19 cellular contexts compared by ENCODE assay signal in genomic region chr21:15007716-15008296, GRCh38. TPM values are rescaled to one million over a fixed set of nuclear protein-coding genes. Genes with fewer than 3 reads are reported as not detected.
A peak's percentile ranks its signal among the peaks of the same experiment; 100 is the strongest.
DNase-seq lines count a peak whose midpoint lies in the region; ATAC-seq, FAIRE-seq and TF ChIP-seq lines count a peak whose summit lies in the region.
"Had no signal": no experiment of that assay in that cellular context is flagged by ENCODE, and none has a peak within 500 bp of the region (broad histone marks: within the 10 kb centered on the region; RNA-seq: fewer than 3 reads in every experiment).

No MANE protein-coding gene starts in this region.

- POLR2A ChIA-PET in HepG2 (lab: Yijun Ruan, JAX), result interaction anchor here (1.0 kb wide), 1 partner anchor 57 kb away, joined by 3 read pairs; the partner anchor contains the start of gene NRIP1

- no peak for DNase-seq in HepG2 (ENCODE audit: low spot score)
- DNase-seq in right lobe of liver, result no peak
- DNase-seq in fibroblast of mammary gland (ENCODE audit: low read depth), result peak; percentile 55
- DNase-seq in osteoblast (ENCODE audit: insufficient read length, low spot score, missing footprints), result no peak
- DNase-seq in uterus, result no peak
- no peak for DNase-seq in cortex of kidney (lab: John Stamatoyannopoulos, UW)
- DNase-seq in SKM-1 (lab: John Stamatoyannopoulos, UW; ENCODE audit: unreplicated experiment), result no peak
- DNase-seq: H7, MG63, NCI-H1092, NCI-H146, NCI-H2081, NCI-H510A, NCI-H774, PC-9 had no signal

- TF ChIP-seq EP300 in HepG2 (IDR thresholded peaks at IDR 0.05; ENCODE audit: low read depth in 2 of 2, low read length in 2 of 2) (no peak), HepG2 (CRISPR knock-in tag; IDR thresholded peaks at IDR 0.05; ENCODE audit: borderline replicate concordance) (no peak)

- 97% methylated on average over 11 of the region's 11 CpGs for WGBS in HepG2 (ENCODE audit: low lambda C conversion rate)
- WGBS in right lobe of liver (ENCODE audit: insufficient coverage, low coverage, low lambda C conversion rate, missing lambda C conversion rate), result 97% methylated on average over 11 of the region's 11 CpGs

- H3K4me1 ChIP-seq in HepG2 (ENCODE audit: insufficient read depth, low read length) (peaks cover 56% of the 10 kb centered on the region), right lobe of liver (peaks cover 0 to 15% (median 0%) of the 10 kb centered on the region in 4 donors), osteoblast (ENCODE audit: insufficient read depth, low read length) (peaks cover 62% of the 10 kb centered on the region), uterus (peaks cover 0 to 8% of the 10 kb centered on the region in 2 donors)

- H3K4me2 ChIP-seq in HepG2 (ENCODE audit: low read depth, low read length) (no peak overlapping the region), osteoblast (ENCODE audit: insufficient read depth, low read length) (no peak overlapping the region)
- H3K4me2 ChIP-seq: A549, PC-9 had no signal

- no peak for TF ChIP-seq POLR2A in HepG2 (IDR thresholded peaks at IDR 0.05; ENCODE audit: insufficient read depth in 1 of 2, low read depth in 2 of 2, low read length in 2 of 2)
- TF ChIP-seq POLR2A in right lobe of liver (IDR thresholded peaks at IDR 0.05), result no peak
- TF ChIP-seq POLR2A in uterus (IDR thresholded peaks at IDR 0.05), result no peak

- H3K4me3 ChIP-seq in HepG2 (replicated peaks in 1 of 3; ENCODE audit: insufficient read depth in 1 of 3, low read depth in 2 of 3, low read length in 3 of 3) (no peak overlapping the region), right lobe of liver (no peak overlapping the region), fibroblast of mammary gland (ENCODE audit: control insufficient read depth, low read depth, low read length) (no peak overlapping the region), osteoblast (ENCODE audit: insufficient read depth, low read length) (no peak overlapping the region), uterus (no peak overlapping the region)
- H3K4me3 ChIP-seq: A549, MG63, PC-9, SJSA1 had no signal

- no peaks in the 10 kb centered on the region for H3K9me3 ChIP-seq in HepG2 (ENCODE audit: low read length)
- H3K9me3 ChIP-seq in right lobe of liver, result no peaks in the 10 kb centered on the region
- no peaks in the 10 kb centered on the region for H3K9me3 ChIP-seq in osteoblast (ENCODE audit: low read depth, low read length)
- no peaks in the 10 kb centered on the region for H3K9me3 ChIP-seq in uterus
- H3K9me3 ChIP-seq: A549, MG63, SJSA1 had no signal

- no peak for FAIRE-seq in HepG2 (lab: Jason Lieb, UNC)
- FAIRE-seq: A549 had no signal

- CTCF ChIA-PET in HepG2 (lab: Yijun Ruan, JAX; ENCODE audit: low intra/inter-chr PET ratio, low total read pairs), result no interaction called here

- H4K20me1 ChIP-seq in HepG2 (ENCODE audit: insufficient read depth, low read length) (peaks cover 47% of the 10 kb centered on the region), osteoblast (ENCODE audit: insufficient read depth, low read length) (no peaks in the 10 kb centered on the region)

- BruUV-seq in HepG2 (replicated peaks; lab: Mats Ljungman, UMichigan), result no TSS peak

- in situ Hi-C loops in HepG2 (cut with HindIII; ENCODE audit: extremely low pct_ligation_motif_present, low pct_unique_long_range_greater_than_20kb), result no loop called here

- peaks cover 94% of the 10 kb centered on the region for H3K79me2 ChIP-seq in HepG2 (ENCODE audit: insufficient read depth, low read length)
- H3K79me2 ChIP-seq in osteoblast (ENCODE audit: insufficient read depth, low read length), result peaks cover 70% of the 10 kb centered on the region

- no peak for TF ChIP-seq CTCF in HepG2 (CRISPR knock-in tag; IDR thresholded peaks at IDR 0.05)
- TF ChIP-seq CTCF in right lobe of liver (IDR thresholded peaks at IDR 0.05), result no peak
- TF ChIP-seq CTCF in fibroblast of mammary gland (conservative IDR thresholded peaks at IDR 0.05; ENCODE audit: control insufficient read depth, insufficient read depth, low read depth, low read length), result no peak
- TF ChIP-seq CTCF in osteoblast (IDR thresholded peaks at IDR 0.05; ENCODE audit: extremely low read depth, low read depth, low read length), result no peak
- TF ChIP-seq CTCF in uterus (IDR thresholded peaks at IDR 0.05), result no peak

- no peak overlapping the region for H3K9ac ChIP-seq in HepG2 (ENCODE audit: insufficient read depth, low read depth, low read length)

- H3K27me3 ChIP-seq in HepG2 (ENCODE audit: control insufficient read depth in 1 of 2, insufficient read depth in 2 of 2, low read length in 2 of 2) (no peaks in the 10 kb centered on the region), right lobe of liver (no peaks in the 10 kb centered on the region), osteoblast (ENCODE audit: insufficient read depth, low read length) (no peaks in the 10 kb centered on the region), uterus (no peaks in the 10 kb centered on the region)
- H3K27me3 ChIP-seq: MG63, SJSA1 had no signal

- TF ChIP-seq RAD21 in HepG2 (CRISPR knock-in tag; IDR thresholded peaks at IDR 0.05), result no peak

- H3K27ac ChIP-seq in HepG2 (ENCODE audit: extremely low read length, insufficient read depth, low read length) (no peak overlapping the region), right lobe of liver (no peak overlapping the region), osteoblast (ENCODE audit: low read depth, low read length) (peak overlapping the region; percentile 85), uterus (peak overlapping the region; percentile 53 to 65)
- H3K27ac ChIP-seq: C4-2B, SJSA1 had no signal

- no peak overlapping the region for H2AFZ ChIP-seq in HepG2 (ENCODE audit: low read length)
- no peak overlapping the region for H2AFZ ChIP-seq in osteoblast (ENCODE audit: low read length)
- H2AFZ ChIP-seq: PC-9 had no signal

- peak; percentile 35 for ATAC-seq in HepG2
- ATAC-seq in right lobe of liver, result no peak
- ATAC-seq in HG03135 (IDR thresholded peaks at IDR 0.05; ENCODE audit: unreplicated experiment), result no peak

- intact Hi-C loops in HepG2 (cut with micrococcal nuclease; ENCODE audit: unreplicated experiment), result no loop called here
- intact Hi-C loops in right lobe of liver (cut with DNase I), result no loop called here
- intact Hi-C loops in uterus (cut with DNase I; ENCODE audit: low total_unique reads), result no loop called here

- peaks cover 6 to 46% of the 10 kb centered on the region in 2 experiments; a peak in 4 of 5 replicates for H3K36me3 ChIP-seq in HepG2 (replicated peaks in 1 of 2; ENCODE audit: control insufficient read depth in 1 of 2, insufficient read depth in 2 of 2, low read length in 2 of 2)
- no peaks in the 10 kb centered on the region for H3K36me3 ChIP-seq in right lobe of liver
- peaks cover 7% of the 10 kb centered on the region for H3K36me3 ChIP-seq in osteoblast (ENCODE audit: insufficient read depth, low read length)
- no peaks in the 10 kb centered on the region for H3K36me3 ChIP-seq in uterus
- H3K36me3 ChIP-seq: MG63 had no signal

TF ChIP-seq in HepG2, 621 proteins besides CTCF, POLR2A, EP300 and RAD21 (continues in another document):
- TF ChIP-seq RBM22 (optimal IDR thresholded peaks at IDR 0.05; ENCODE audit: low read length), result peak; percentile 74
- TF ChIP-seq IKZF1 (IDR thresholded peaks at IDR 0.05), result no peak
- peak; percentile 89 for TF ChIP-seq ATF7 (IDR thresholded peaks at IDR 0.05)
- no peak for TF ChIP-seq ATF7 (CRISPR knock-in tag; IDR thresholded peaks at IDR 0.05)
- TF ChIP-seq DNMT1 (CRISPR knock-in tag; IDR thresholded peaks at IDR 0.05), result no peak
- peak; percentile 42; the same call in 1 of the 2 replicates for TF ChIP-seq CREB1 (IDR thresholded peaks at IDR 0.05)
- no peak for TF ChIP-seq CREB1 (CRISPR knock-in tag; IDR thresholded peaks at IDR 0.05)
- TF ChIP-seq ZNF883 (CRISPR knock-in tag; IDR thresholded peaks at IDR 0.05; ENCODE audit: not compliant biosample characterization), result no peak
- TF ChIP-seq ZNF251 (CRISPR knock-in tag; IDR thresholded peaks at IDR 0.05), result no peak
- no peak for TF ChIP-seq ZFP90 (CRISPR knock-in tag; IDR thresholded peaks at IDR 0.05; ENCODE audit: borderline replicate concordance)
- TF ChIP-seq, protein P1, sequence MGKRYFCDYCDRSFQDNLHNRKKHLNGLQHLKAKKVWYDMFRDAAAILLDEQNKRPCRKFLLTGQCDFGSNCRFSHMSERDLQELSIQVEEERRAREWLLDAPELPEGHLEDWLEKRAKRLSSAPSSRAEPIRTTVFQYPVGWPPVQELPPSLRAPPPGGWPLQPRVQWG (CRISPR knock-in tag; IDR thresholded peaks at IDR 0.05; ENCODE audit: borderline replicate concordance, low read depth), result no peak
- TF ChIP-seq NR2F6 (IDR thresholded peaks at IDR 0.05), result no peak
- no peak for TF ChIP-seq NR2F6 (CRISPR knock-in tag; IDR thresholded peaks at IDR 0.05)
- TF ChIP-seq ZNF496 (CRISPR knock-in tag; IDR thresholded peaks at IDR 0.05; ENCODE audit: insufficient replicate concordance), result no peak
- no peak for TF ChIP-seq TCF12 (IDR thresholded peaks at IDR 0.05)
- TF ChIP-seq TCF12 (CRISPR knock-in tag; IDR thresholded peaks at IDR 0.05), result no peak

RNA-seq across cellular contexts. Expression of gene NRIP1, which starts 57.0 kb away (rescaled TPM):
- total RNA-seq in HepG2 (2016; rRNA removed; fragmentation: Illumina TruSeq; extraction: Trizol) (69.0 and 99.0 TPM in 2 replicates), right lobe of liver (10 to 100 TPM; 15.4 to 34.0 (median 21.5) TPM), osteoblast (32.1 and 32.6 TPM in 2 replicates), uterus (10 to 100 TPM; 16.1 to 81.9 (median 36.4) TPM)
- 27.6 and 36.4 TPM in 2 replicates for total RNA-seq in HepG2 (2016; cell fraction: cytosol; rRNA removed; fragmentation: Illumina TruSeq; extraction: Trizol; ENCODE audit: low read depth)
- 66.8 and 94.5 TPM in 2 replicates for total RNA-seq in HepG2 (2016; cell fraction: insoluble cytoplasmic fraction; rRNA removed; fragmentation: Illumina TruSeq; extraction: Trizol)
- 25.1 and 28.0 TPM in 2 replicates for total RNA-seq in HepG2 (2016; cell fraction: membrane; rRNA removed; fragmentation: Illumina TruSeq; extraction: Trizol)
- total RNA-seq in HepG2 (2016; cell fraction: nucleus; rRNA removed; fragmentation: Illumina TruSeq; extraction: Trizol), result 94.9 and 106 TPM in 2 replicates
- polyA plus RNA-seq in HepG2 (2011; rRNA removed), result 18.1 and 21.0 TPM in 2 replicates
- polyA plus RNA-seq in HepG2 (2011; cell fraction: cytosol; rRNA removed), result 7.6 and 13.3 TPM in 2 replicates
- polyA plus RNA-seq in HepG2 (2011; cell fraction: nucleus; rRNA removed), result 13.9 and 17.0 TPM in 2 replicates
- 28.1 and 32.1 TPM in 2 replicates for polyA plus RNA-seq in HepG2 (2012)
- polyA plus RNA-seq in HepG2 (2016; cell fraction: cytosol; fragmentation: Illumina TruSeq; extraction: Trizol; ENCODE audit: low read depth), result 1.1 and 1.3 TPM in 2 replicates
- 40.5 and 44.9 TPM in 2 replicates for polyA plus RNA-seq in HepG2 (2016; cell fraction: insoluble cytoplasmic fraction; fragmentation: Illumina TruSeq; extraction: Trizol; ENCODE audit: low read depth)
- polyA plus RNA-seq in HepG2 (2016; cell fraction: membrane; fragmentation: Illumina TruSeq; extraction: Trizol; ENCODE audit: low read depth), result 4.3 and 4.9 TPM in 2 replicates
- 46.0 and 49.0 TPM in 2 replicates for polyA plus RNA-seq in HepG2 (2016; cell fraction: nucleus; fragmentation: Illumina TruSeq; extraction: Trizol; ENCODE audit: insufficient read depth, low read depth)
- 5.6 and 32.4 TPM in 2 replicates for polyA minus RNA-seq in HepG2 (2011; rRNA and poly(A)+ RNA removed; ENCODE audit: low replicate concordance)
- polyA minus RNA-seq in HepG2 (2011; cell fraction: cytosol; rRNA and poly(A)+ RNA removed), result 42.3 and 56.3 TPM in 2 replicates
- 188 and 226 TPM in 2 replicates for polyA minus RNA-seq in HepG2 (2011; cell fraction: nucleus; rRNA and poly(A)+ RNA removed)

Comparison
In these comparisons a context has a peak if more than half of its experiments do, and no peak if none do; other contexts are left out.
1. H3K27ac ChIP-seq: peak in osteoblast (single experiment) and uterus (2 of 2); none in HepG2 (single experiment) and right lobe of liver (0 of 3).